ENCODE assay signal across 1 cellular context in the genomic region with DNA sequence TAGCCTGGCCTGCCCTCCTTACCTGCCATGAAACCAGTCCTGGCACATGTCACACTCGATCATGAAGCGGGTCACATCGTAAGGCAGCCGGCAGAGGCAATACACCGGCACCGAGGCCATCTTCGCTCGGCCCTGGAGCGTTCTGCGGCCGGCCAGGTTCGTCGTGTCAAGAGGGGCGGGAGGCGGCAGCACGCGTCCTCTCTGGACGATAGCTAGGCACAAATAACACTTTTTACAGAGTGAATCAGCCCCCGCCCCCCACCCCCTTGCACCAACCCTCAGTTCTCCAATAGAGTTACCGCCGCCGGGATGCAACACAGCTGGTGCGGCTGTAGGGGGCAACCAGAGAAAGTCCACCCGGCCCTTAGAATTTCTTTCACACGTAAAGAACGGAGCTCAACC.
TF ChIP-seq lines count a peak whose summit lies in the region.

No MANE protein-coding gene starts in this region.

TF ChIP-seq in endothelial cell of umbilical vein, 7 proteins besides CTCF, POLR2A, EP300 and RAD21 (continued from another document):
- TF ChIP-seq EZH2 (IDR thresholded peaks at IDR 0.05; ENCODE audit: borderline replicate concordance, low read depth, low read length, severe bottlenecking) (no peak), MYC (IDR thresholded peaks at IDR 0.05; ENCODE audit: low read depth, low read length) (no peak), FOS (IDR thresholded peaks at IDR 0.05; ENCODE audit: borderline replicate concordance, insufficient read depth, low read length) (no peak)
- TF ChIP-seq, protein P1, sequence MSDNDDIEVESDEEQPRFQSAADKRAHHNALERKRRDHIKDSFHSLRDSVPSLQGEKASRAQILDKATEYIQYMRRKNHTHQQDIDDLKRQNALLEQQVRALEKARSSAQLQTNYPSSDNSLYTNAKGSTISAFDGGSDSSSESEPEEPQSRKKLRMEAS (IDR thresholded peaks at IDR 0.05; ENCODE audit: insufficient read depth, insufficient read length), result no peak
